9 cellular contexts compared by ENCODE assay signal in the genomic region with DNA sequence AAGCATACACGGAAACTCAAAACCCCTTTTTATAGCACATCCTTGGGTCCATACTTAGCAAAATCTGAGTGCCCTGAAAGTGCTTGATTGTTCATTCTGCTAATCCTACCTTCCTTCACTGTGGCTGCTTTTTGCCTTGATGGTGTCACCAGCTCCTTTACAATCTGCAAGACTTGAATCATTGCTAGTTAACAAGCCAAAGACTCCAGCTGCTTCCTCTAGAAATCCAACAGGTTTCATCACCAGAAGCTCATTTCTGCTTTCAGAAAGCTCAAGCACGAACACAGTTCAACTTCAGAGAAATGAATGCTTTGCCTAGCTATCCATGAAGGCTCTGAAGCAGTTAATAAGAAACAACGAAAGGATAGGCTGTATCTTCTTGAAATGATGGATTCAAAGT. TPM values are rescaled to one million over a fixed set of nuclear protein-coding genes. Genes with fewer than 3 reads are reported as not detected.
A peak's percentile ranks its signal among the peaks of the same experiment; 100 is the strongest.
DNase-seq lines count a peak whose midpoint lies in the region; ATAC-seq and TF ChIP-seq lines count a peak whose summit lies in the region.
"Had no signal": no experiment of that assay in that cellular context is flagged by ENCODE, and none has a peak within 500 bp of the region (broad histone marks: within the 10 kb centered on the region; RNA-seq: fewer than 3 reads in every experiment).

No MANE protein-coding gene starts in this region.

- no peaks in the 10 kb centered on the region for H3K36me3 ChIP-seq in spleen

- intact Hi-C loops in spleen (cut with DNase I; ENCODE audit: low total_unique reads), result loop anchor here (5.0 kb wide), 1 partner anchor 41 kb away; no protein-coding TSS in a partner anchor

- no peak for TF ChIP-seq POLR2A in spleen (IDR thresholded peaks at IDR 0.05)

- no peaks in the 10 kb centered on the region for H3K36me3 Mint-ChIP-seq in stimulated activated effector memory CD8-positive, alpha-beta T cell treated with anti-CD3 and anti-CD28 coated beads, Interleukin-12 subunit alpha, Interleukin-12 subunit beta, amount 100 ng/mL, for 72 hours

- peak; percentile 4 for DNase-seq in cerebellar cortex (ENCODE audit: low spot score)
- DNase-seq in spleen, result no peak
- DNase-seq in stimulated activated effector memory CD8-positive, alpha-beta T cell treated with anti-CD3 and anti-CD28 coated beads, Interleukin-12 subunit alpha, Interleukin-12 subunit beta, amount 100 ng/mL, for 72 hours (ENCODE audit: low spot score in 2 of 2), result no peak
- no peak for DNase-seq in left lobe of liver (ENCODE audit: low spot score)
- DNase-seq: psoas muscle had no signal

- WGBS in spleen, 5 donors, result 23 to 34% (median 29%) methylated on average over 3 of the region's 3 CpGs

- no peaks in the 10 kb centered on the region for H3K9me3 Mint-ChIP-seq in stimulated activated effector memory CD8-positive, alpha-beta T cell treated with anti-CD3 and anti-CD28 coated beads, Interleukin-12 subunit alpha, Interleukin-12 subunit beta, amount 100 ng/mL, for 72 hours
- H3K9me3 Mint-ChIP-seq: T-helper 2 cell treated with Interferon-gamma antibody and Interleukin-4, amounts not matched to agents 5 μg/mL and 100 μg/mL, for 36 hours had no signal

- no peak overlapping the region for H3K27ac Mint-ChIP-seq in stimulated activated effector memory CD8-positive, alpha-beta T cell treated with anti-CD3 and anti-CD28 coated beads, Interleukin-12 subunit alpha, Interleukin-12 subunit beta, amount 100 ng/mL, for 72 hours
- H3K27ac Mint-ChIP-seq: T-helper 2 cell treated with Interferon-gamma antibody and Interleukin-4, amounts not matched to agents 5 μg/mL and 100 μg/mL, for 36 hours had no signal

- H3K4me1 Mint-ChIP-seq in stimulated activated effector memory CD8-positive, alpha-beta T cell treated with anti-CD3 and anti-CD28 coated beads, Interleukin-12 subunit alpha, Interleukin-12 subunit beta, amount 100 ng/mL, for 72 hours, result no peaks in the 10 kb centered on the region

- no peaks in the 10 kb centered on the region for H3K9me3 ChIP-seq in spleen
- H3K9me3 ChIP-seq: psoas muscle had no signal

- H3K4me3 Mint-ChIP-seq in stimulated activated effector memory CD8-positive, alpha-beta T cell treated with anti-CD3 and anti-CD28 coated beads, Interleukin-12 subunit alpha, Interleukin-12 subunit beta, amount 100 ng/mL, for 72 hours, result no peak overlapping the region
- H3K4me3 Mint-ChIP-seq: T-helper 2 cell treated with Interferon-gamma antibody and Interleukin-4, amounts not matched to agents 5 μg/mL and 100 μg/mL, for 36 hours had no signal

- no peak for TF ChIP-seq CTCF in spleen (IDR thresholded peaks at IDR 0.05 in 8 of 11, conservative IDR thresholded peaks at IDR 0.05 in 3 of 11)

- ATAC-seq in GM19023 (IDR thresholded peaks at IDR 0.05; ENCODE audit: unreplicated experiment) (peak; percentile 52), HG03175 (IDR thresholded peaks at IDR 0.05; ENCODE audit: unreplicated experiment) (peak; percentile 68), left lobe of liver (no peak), GM21390 (IDR thresholded peaks at IDR 0.05; ENCODE audit: unreplicated experiment) (no peak)
- no peak for ATAC-seq in stimulated activated effector memory CD8-positive, alpha-beta T cell treated with anti-CD3 and anti-CD28 coated beads, Interleukin-12 subunit alpha, Interleukin-12 subunit beta, amount 100 ng/mL, for 72 hours
- ATAC-seq: psoas muscle had no signal

- peak overlapping the region; percentile 3 to 62 (median 40) for H3K27ac ChIP-seq in spleen
- H3K27ac ChIP-seq: psoas muscle had no signal

- no peak overlapping the region for H3K4me3 ChIP-seq in spleen
- H3K4me3 ChIP-seq: psoas muscle had no signal

- peaks cover 35 to 97% (median 62%) of the 10 kb centered on the region in 6 donors for H3K4me1 ChIP-seq in spleen
- H3K4me1 ChIP-seq: psoas muscle had no signal

- H3K27me3 ChIP-seq in spleen (replicated peaks in 1 of 7), result no peaks in the 10 kb centered on the region

RNA-seq across cellular contexts. Expression of gene USP6NL, which starts 38.0 kb away (rescaled TPM):
- total RNA-seq in spleen (10 to 100 TPM; 35.4 to 51.7 (median 43.8) TPM), left lobe of liver (9.0 TPM)
- 10 to 100 TPM; 11.0 to 13.9 (median 13.6) TPM for polyA plus RNA-seq in spleen

Comparison
In these comparisons a context has a peak if more than half of its experiments do, and no peak if none do; other contexts are left out.
1. ATAC-seq: peak in GM19023 (single experiment) and HG03175 (single experiment); none in stimulated activated effector memory CD8-positive, alpha-beta T cell treated with anti-CD3 and anti-CD28 coated beads, Interleukin-12 subunit alpha, Interleukin-12 subunit beta, amount 100 ng/mL, for 72 hours (single experiment), left lobe of liver (single experiment) and GM21390 (single experiment).